Comparison of ENCODE assay signal across 30 cellular contexts in genomic region chr20:2387580-2387979, GRCh38. TPM values are rescaled to one million over a fixed set of nuclear protein-coding genes. Genes with fewer than 3 reads are reported as not detected.
DNase-seq lines count a peak whose midpoint lies in the region; ATAC-seq, FAIRE-seq and TF ChIP-seq lines count a peak whose summit lies in the region.
"Had no signal": no experiment of that assay in that cellular context is flagged by ENCODE, and none has a peak within 500 bp of the region (broad histone marks: within the 10 kb centered on the region; RNA-seq: fewer than 3 reads in every experiment).

No MANE protein-coding gene starts in this region.

- H3K9me3 ChIP-seq in HepG2 (ENCODE audit: low read length) = peaks cover 15% of the 10 kb centered on the region
- no peaks in the 10 kb centered on the region for H3K9me3 ChIP-seq in right lobe of liver
- H3K9me3 ChIP-seq in astrocyte (ENCODE audit: insufficient read depth, low read depth, low read length) = no peaks in the 10 kb centered on the region
- H3K9me3 ChIP-seq: neutrophil had no signal

- H3K4me1 Mint-ChIP-seq in astrocyte (ENCODE audit: low read depth, unreplicated experiment) = peaks cover 31% of the 10 kb centered on the region
- H3K4me1 Mint-ChIP-seq in naive thymus-derived CD8-positive, alpha-beta T cell = peaks cover 8 to 18% (median 12%) of the 10 kb centered on the region in 4 donors

- CTCF ChIA-PET in HepG2 (lab: Yijun Ruan, JAX; ENCODE audit: low intra/inter-chr PET ratio, low total read pairs) = interaction anchor here (1.9 kb wide), 1 partner anchor 67 kb away, joined by 9 read pairs; no protein-coding TSS in a partner anchor

- no peak for FAIRE-seq in HepG2 (lab: Jason Lieb, UNC)
- no peak for FAIRE-seq in astrocyte (lab: Jason Lieb, UNC)
- FAIRE-seq: GM12891 had no signal

- H3K4me1 ChIP-seq in HepG2 (ENCODE audit: insufficient read depth, low read length) (no peaks in the 10 kb centered on the region), right lobe of liver (no peaks in the 10 kb centered on the region), astrocyte (ENCODE audit: insufficient read depth, low read length) (peaks cover 14% of the 10 kb centered on the region)
- H3K4me1 ChIP-seq: esophagus muscularis mucosa, heart right ventricle, sigmoid colon, tibial artery had no signal

- WGBS in HepG2 (ENCODE audit: low lambda C conversion rate) = 15% methylated on average over 4 of the region's 4 CpGs
- WGBS in right lobe of liver (ENCODE audit: insufficient coverage, low coverage, low lambda C conversion rate, missing lambda C conversion rate) = 70% methylated on average over 2 of the region's 4 CpGs

- H3K36me3 Mint-ChIP-seq in astrocyte (ENCODE audit: low read depth, unreplicated experiment) = peaks cover 4% of the 10 kb centered on the region
- H3K36me3 Mint-ChIP-seq in naive thymus-derived CD8-positive, alpha-beta T cell = peaks cover 0 to 5% (median 2%) of the 10 kb centered on the region in 3 donors

- ATAC-seq in HepG2 (peak; percentile 19; the same call in 2 of the 3 replicates), right lobe of liver (no peak)
- no peak for ATAC-seq in naive thymus-derived CD8-positive, alpha-beta T cell
- ATAC-seq: heart right ventricle had no signal

- H3K27me3 ChIP-seq in HepG2 (ENCODE audit: control insufficient read depth in 1 of 2, insufficient read depth in 2 of 2, low read length in 2 of 2) = peaks cover 3 to 18% of the 10 kb centered on the region in 2 experiments; a peak in 4 of 5 replicates
- H3K27me3 ChIP-seq in right lobe of liver = no peaks in the 10 kb centered on the region
- no peaks in the 10 kb centered on the region for H3K27me3 ChIP-seq in astrocyte (ENCODE audit: insufficient read depth, low read length)
- H3K27me3 ChIP-seq: sigmoid colon had no signal

- in situ Hi-C loops in HepG2 (cut with HindIII; ENCODE audit: extremely low pct_ligation_motif_present, low pct_unique_long_range_greater_than_20kb) = no loop called here

- H3K36me3 ChIP-seq in HepG2 (replicated peaks in 1 of 2; ENCODE audit: control insufficient read depth in 1 of 2, insufficient read depth in 2 of 2, low read length in 2 of 2) = no peaks in the 10 kb centered on the region
- H3K36me3 ChIP-seq in right lobe of liver = no peaks in the 10 kb centered on the region
- H3K36me3 ChIP-seq in astrocyte (ENCODE audit: insufficient read depth, low read length) = no peaks in the 10 kb centered on the region
- H3K36me3 ChIP-seq: esophagus muscularis mucosa, heart right ventricle, neutrophil, sigmoid colon, tibial artery had no signal

- peaks cover 12% of the 10 kb centered on the region for H3K9me3 Mint-ChIP-seq in astrocyte (ENCODE audit: unreplicated experiment)
- H3K9me3 Mint-ChIP-seq in naive thymus-derived CD8-positive, alpha-beta T cell = peaks cover 0 to 32% (median 10%) of the 10 kb centered on the region in 9 donors
- H3K9me3 Mint-ChIP-seq: endodermal cell; T-helper 2 cell treated with Interferon-gamma antibody and Interleukin-4, amounts not matched to agents 5 μg/mL and 100 μg/mL, for 36 hours had no signal

- H3K9ac ChIP-seq in HepG2 (ENCODE audit: insufficient read depth, low read depth, low read length) = no peak overlapping the region
- H3K9ac ChIP-seq in astrocyte (ENCODE audit: low read length) = no peak overlapping the region

- TF ChIP-seq CTCF in HepG2 (CRISPR knock-in tag; IDR thresholded peaks at IDR 0.05) = no peak
- TF ChIP-seq CTCF in right lobe of liver (IDR thresholded peaks at IDR 0.05) = no peak
- TF ChIP-seq CTCF in astrocyte (IDR thresholded peaks at IDR 0.05; ENCODE audit: insufficient read depth, low read depth, low read length) = no peak

- intact Hi-C loops in HepG2 (cut with micrococcal nuclease; ENCODE audit: unreplicated experiment) = loop anchor here (1.0 kb wide), 1 partner anchor 65 kb away; no protein-coding TSS in a partner anchor
- intact Hi-C loops in right lobe of liver (cut with DNase I) = no loop called here

- H3K4me3 Mint-ChIP-seq in astrocyte (ENCODE audit: unreplicated experiment) = no peak overlapping the region
- H3K4me3 Mint-ChIP-seq in naive thymus-derived CD8-positive, alpha-beta T cell = no peak overlapping the region
- H3K4me3 Mint-ChIP-seq: activated T-cell treated with anti-CD3 and anti-CD28 coated beads, Interleukin-2, amount 50 U/mL, for 24 hours; endodermal cell; naive B cell had no signal

- H3K27ac ChIP-seq in HepG2 (ENCODE audit: extremely low read length, insufficient read depth, low read length) (no peak overlapping the region), right lobe of liver (no peak overlapping the region), astrocyte (ENCODE audit: low read depth, low read length) (no peak overlapping the region)
- H3K27ac ChIP-seq: esophagus muscularis mucosa, heart right ventricle, neutrophil, sigmoid colon, tibial artery had no signal

- H3K4me2 ChIP-seq in HepG2 (ENCODE audit: low read depth, low read length) (no peak overlapping the region), astrocyte (ENCODE audit: low read length) (no peak overlapping the region)

- H4K20me1 ChIP-seq in HepG2 (ENCODE audit: insufficient read depth, low read length) = no peaks in the 10 kb centered on the region
- H4K20me1 ChIP-seq in astrocyte (ENCODE audit: insufficient read depth, low read length) = no peaks in the 10 kb centered on the region

- H3K4me3 ChIP-seq in HepG2 (replicated peaks in 1 of 3; ENCODE audit: insufficient read depth in 1 of 3, low read depth in 2 of 3, low read length in 3 of 3) (no peak overlapping the region), right lobe of liver (no peak overlapping the region), astrocyte (ENCODE audit: insufficient read depth, low read depth, low read length) (no peak overlapping the region)
- H3K4me3 ChIP-seq: esophagus muscularis mucosa, heart right ventricle, sigmoid colon, tibial artery had no signal

- TF ChIP-seq POLR2A in HepG2 (IDR thresholded peaks at IDR 0.05; ENCODE audit: insufficient read depth in 1 of 2, low read depth in 2 of 2, low read length in 2 of 2) (no peak), right lobe of liver (IDR thresholded peaks at IDR 0.05) (no peak)

- peaks cover 11% of the 10 kb centered on the region for H3K27me3 Mint-ChIP-seq in astrocyte (ENCODE audit: low read depth, unreplicated experiment)
- peaks cover 0 to 11% (median 4%) of the 10 kb centered on the region in 5 donors for H3K27me3 Mint-ChIP-seq in naive thymus-derived CD8-positive, alpha-beta T cell

- POLR2A ChIA-PET in HepG2 (lab: Yijun Ruan, JAX) = no interaction called here
- POLR2A ChIA-PET in naive thymus-derived CD8-positive, alpha-beta T cell (lab: Charles Lee) = no interaction called here

- TF ChIP-seq EP300 in HepG2 (IDR thresholded peaks at IDR 0.05; ENCODE audit: low read depth in 2 of 2, low read length in 2 of 2) (no peak), HepG2 (CRISPR knock-in tag; IDR thresholded peaks at IDR 0.05; ENCODE audit: borderline replicate concordance) (no peak)

- no peak overlapping the region for H3K27ac Mint-ChIP-seq in astrocyte (ENCODE audit: unreplicated experiment)
- H3K27ac Mint-ChIP-seq in naive thymus-derived CD8-positive, alpha-beta T cell = no peak overlapping the region
- H3K27ac Mint-ChIP-seq: endodermal cell, progenitor cell of endocrine pancreas had no signal

- no peak overlapping the region for H2AFZ ChIP-seq in HepG2 (ENCODE audit: low read length)
- H2AFZ ChIP-seq in astrocyte (ENCODE audit: low read depth, low read length) = no peak overlapping the region

- H3K79me2 ChIP-seq in HepG2 (ENCODE audit: insufficient read depth, low read length) = no peaks in the 10 kb centered on the region
- H3K79me2 ChIP-seq in astrocyte (ENCODE audit: insufficient read depth, low read length) = no peaks in the 10 kb centered on the region

- DNase-seq in HepG2 (ENCODE audit: low spot score) = no peak
- DNase-seq in right lobe of liver = no peak
- DNase-seq in NCI-H524 (lab: John Stamatoyannopoulos, UW) = peak; percentile 59 to 82
- DNase-seq in astrocyte (ENCODE audit: low read depth) = peak; percentile 20
- no peak for DNase-seq in EL
- DNase-seq in activated CD4-positive, alpha-beta T cell treated with anti-CD3 and anti-CD28 coated beads, Interleukin-2, amount 50 U/mL, for 4 hours = no peak
- no peak for DNase-seq in naive thymus-derived CD8-positive, alpha-beta T cell
- DNase-seq in activated naive CD4-positive, alpha-beta T cell treated with anti-CD3 and anti-CD28 coated beads, Interleukin-2, amount 50 U/mL, for 16 hours = no peak
- DNase-seq: activated gamma-delta T cell; central memory CD4-positive, alpha-beta T cell; DMS153; heart right ventricle; midbrain; naive B cell; NCI-H1092; NCI-H1694 treated with DMSO at 0.1 percent for 48 hours; SIG-M5; sigmoid colon; tibial artery had no signal

- BruUV-seq in HepG2 (replicated peaks; lab: Mats Ljungman, UMichigan) = no TSS peak

- no peak for TF ChIP-seq RAD21 in HepG2 (CRISPR knock-in tag; IDR thresholded peaks at IDR 0.05)

TF ChIP-seq in HepG2, 621 proteins besides CTCF, POLR2A, EP300 and RAD21 (continues in another document):
- TF ChIP-seq RBM39 (IDR thresholded peaks at IDR 0.05; ENCODE audit: low read depth, low read length, poor library complexity, severe bottlenecking) = no peak
- no peak for TF ChIP-seq ZNF839 (CRISPR knock-in tag; IDR thresholded peaks at IDR 0.05; ENCODE audit: borderline replicate concordance)

RNA-seq across cellular contexts. Expression of gene TGM6, which starts 6.9 kb away (rescaled TPM):
- total RNA-seq in HepG2 (2016; rRNA removed; fragmentation: Illumina TruSeq; extraction: Trizol) = not detected in 2 replicates
- total RNA-seq in HepG2 (2016; cell fraction: cytosol; rRNA removed; fragmentation: Illumina TruSeq; extraction: Trizol; ENCODE audit: low read depth) = not detected in 2 replicates
- total RNA-seq in HepG2 (2016; cell fraction: insoluble cytoplasmic fraction; rRNA removed; fragmentation: Illumina TruSeq; extraction: Trizol) = not detected in 2 replicates
- total RNA-seq in HepG2 (2016; cell fraction: membrane; rRNA removed; fragmentation: Illumina TruSeq; extraction: Trizol) = not detected in 2 replicates
- total RNA-seq in HepG2 (2016; cell fraction: nucleus; rRNA removed; fragmentation: Illumina TruSeq; extraction: Trizol) = not detected in 2 replicates
- polyA plus RNA-seq in HepG2 (2011; rRNA removed) = not detected in 2 replicates
- polyA plus RNA-seq in HepG2 (2011; cell fraction: cytosol; rRNA removed) = not detected in 2 replicates
- polyA plus RNA-seq in HepG2 (2011; cell fraction: nucleus; rRNA removed) = not detected in 2 replicates
- not detected in 2 replicates for polyA plus RNA-seq in HepG2 (2012)
- not detected in 2 replicates for polyA plus RNA-seq in HepG2 (2016; cell fraction: cytosol; fragmentation: Illumina TruSeq; extraction: Trizol; ENCODE audit: low read depth)
- not detected in 2 replicates for polyA plus RNA-seq in HepG2 (2016; cell fraction: insoluble cytoplasmic fraction; fragmentation: Illumina TruSeq; extraction: Trizol; ENCODE audit: low read depth)
- not detected in 2 replicates for polyA plus RNA-seq in HepG2 (2016; cell fraction: membrane; fragmentation: Illumina TruSeq; extraction: Trizol; ENCODE audit: low read depth)
- not detected in 2 replicates for polyA plus RNA-seq in HepG2 (2016; cell fraction: nucleus; fragmentation: Illumina TruSeq; extraction: Trizol; ENCODE audit: insufficient read depth, low read depth)
- polyA minus RNA-seq in HepG2 (2011; rRNA and poly(A)+ RNA removed; ENCODE audit: low replicate concordance) = not detected in 2 replicates
- polyA minus RNA-seq in HepG2 (2011; cell fraction: cytosol; rRNA and poly(A)+ RNA removed) = not detected in 2 replicates
- polyA minus RNA-seq in HepG2 (2011; cell fraction: nucleus; rRNA and poly(A)+ RNA removed) = not detected in 2 replicates
- total RNA-seq in right lobe of liver = not detected
- not detected in 2 replicates for total RNA-seq in astrocyte
- total RNA-seq in naive thymus-derived CD8-positive, alpha-beta T cell = not detected
- not detected for polyA plus RNA-seq in naive thymus-derived CD8-positive, alpha-beta T cell
- total RNA-seq: dermis blood vessel endothelial cell, endodermal cell, esophagus muscularis mucosa, heart right ventricle, HT-29, M059J, progenitor cell of endocrine pancreas, sigmoid colon had no signal
- polyA plus RNA-seq: BJ, heart right ventricle, sigmoid colon had no signal

Comparison
In these comparisons a context has a peak if more than half of its experiments do, and no peak if none do; other contexts are left out.
1. DNase-seq: peak in NCI-H524 (2 of 2) and astrocyte (single experiment); none in HepG2 (single experiment), right lobe of liver (0 of 3), EL (single experiment), activated CD4-positive, alpha-beta T cell treated with anti-CD3 and anti-CD28 coated beads, Interleukin-2, amount 50 U/mL, for 4 hours (0 of 2), naive thymus-derived CD8-positive, alpha-beta T cell (0 of 10) and activated naive CD4-positive, alpha-beta T cell treated with anti-CD3 and anti-CD28 coated beads, Interleukin-2, amount 50 U/mL, for 16 hours (single experiment).